Comparison of ENCODE assay signal across 27 cellular contexts in the genomic region with DNA sequence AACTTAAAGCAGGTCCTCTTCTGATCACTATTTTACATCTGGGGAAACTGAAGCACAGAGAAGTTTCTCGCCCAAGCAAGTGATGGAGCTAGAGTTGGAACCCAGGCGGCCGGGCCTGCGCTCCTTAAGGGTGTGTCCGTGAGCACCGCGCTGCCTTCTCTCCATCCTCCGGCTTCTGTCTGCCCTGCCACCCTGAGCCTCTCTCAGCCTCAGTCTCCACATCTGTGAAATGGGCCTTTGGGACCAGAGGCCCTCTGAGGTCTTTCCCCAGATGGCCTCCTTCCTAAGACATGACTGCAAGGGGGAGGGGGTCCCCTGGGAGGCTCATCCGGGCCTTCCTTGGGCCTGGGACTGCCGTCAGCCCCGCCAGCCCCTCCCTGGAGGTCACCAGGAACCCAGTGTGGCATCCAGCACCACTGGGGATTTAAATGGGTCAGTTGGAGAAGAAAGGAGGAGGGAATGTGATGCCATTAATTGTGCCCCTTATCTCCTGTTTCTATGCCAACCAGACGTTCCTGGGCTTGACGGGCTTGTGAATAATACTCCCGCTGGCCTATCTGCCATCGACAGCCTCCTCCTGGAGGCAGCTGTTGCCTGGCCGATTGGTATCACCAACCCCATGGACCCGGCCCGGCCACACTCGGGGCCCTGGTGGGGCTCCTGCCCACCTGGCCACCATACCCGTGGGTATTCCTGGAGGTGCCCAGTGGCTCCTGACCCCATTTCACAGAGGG. TPM values are rescaled to one million over a fixed set of nuclear protein-coding genes. Genes with fewer than 3 reads are reported as not detected.
A peak's percentile ranks its signal among the peaks of the same experiment; 100 is the strongest.
DNase-seq lines count a peak whose midpoint lies in the region; ATAC-seq and TF ChIP-seq lines count a peak whose summit lies in the region.
"Had no signal": no experiment of that assay in that cellular context is flagged by ENCODE, and none has a peak within 500 bp of the region (broad histone marks: within the 10 kb centered on the region; RNA-seq: fewer than 3 reads in every experiment).

No MANE protein-coding gene starts in this region.

- TF ChIP-seq EP300 in SK-N-SH (IDR thresholded peaks at IDR 0.05; ENCODE audit: borderline replicate concordance in 1 of 2, low read depth in 1 of 2, low read length in 1 of 2), result peak in 1 of 2 experiments; percentile 90; a peak in 2 of 4 replicates

- H3K36me3 ChIP-seq in SK-N-SH (replicated peaks in 1 of 2; ENCODE audit: control insufficient read depth in 1 of 2, insufficient read depth in 2 of 2, low read length in 1 of 2) (no peaks in the 10 kb centered on the region), testis (ENCODE audit: low read depth, missing control alignments) (no peaks in the 10 kb centered on the region)
- H3K36me3 ChIP-seq: breast epithelium, pancreas, right atrium auricular region, SJSA1, stomach had no signal

- no peaks in the 10 kb centered on the region for H3K9me3 ChIP-seq in SK-N-SH
- no peaks in the 10 kb centered on the region for H3K9me3 ChIP-seq in testis
- H3K9me3 ChIP-seq: breast epithelium, pancreas, right atrium auricular region, SJSA1, stomach had no signal

- H3K27ac ChIP-seq in SK-N-SH (ENCODE audit: low read depth in 2 of 2, low read length in 1 of 2) (peak overlapping the region in 1 of 2 experiments; percentile 73; a peak in 2 of 4 replicates), testis (no peak overlapping the region)
- H3K27ac ChIP-seq: breast epithelium, coronary artery, SJSA1 had no signal

- no peaks in the 10 kb centered on the region for H3F3A ChIP-seq in SK-N-SH (replicated peaks; ENCODE audit: insufficient read depth)

- no peak overlapping the region for H3K9ac ChIP-seq in SK-N-SH

- peak overlapping the region; percentile 26 to 54 for H3K4me3 Mint-ChIP-seq in activated T-cell treated with anti-CD3 and anti-CD28 coated beads, Interleukin-2, amount 50 U/mL, for 72 hours
- H3K4me3 Mint-ChIP-seq: HFFc6; T-helper 1 cell treated with Interleukin-12 subunit alpha and Interleukin-12 subunit beta and Interleukin-4 antibody, amounts not matched to agents 30 μg/mL and 1 μg/mL, for 36 hours had no signal

- peaks cover 85% of the 10 kb centered on the region for H4K20me1 ChIP-seq in SK-N-SH (ENCODE audit: insufficient read depth)

- H3K27me3 ChIP-seq in SK-N-SH (ENCODE audit: insufficient read depth) (no peaks in the 10 kb centered on the region), testis (no peaks in the 10 kb centered on the region)
- H3K27me3 ChIP-seq: breast epithelium, pancreas, right atrium auricular region had no signal

- no peak overlapping the region for H2AFZ ChIP-seq in SK-N-SH (ENCODE audit: low read depth)

- 87% methylated on average over 12 of the region's 20 CpGs for WGBS in SK-N-SH (ENCODE audit: low lambda C conversion rate)
- WGBS in testis, 2 donors, result 78 to 87% methylated on average over 12 to 20 of the region's 20 CpGs

- TF ChIP-seq RAD21 in SK-N-SH (IDR thresholded peaks at IDR 0.05; ENCODE audit: low read length), result peak; percentile 20; the same call in 1 of the 2 replicates

- no peak overlapping the region for H3K4me2 ChIP-seq in SK-N-SH

- no peak overlapping the region for H3K27ac Mint-ChIP-seq in activated T-cell treated with anti-CD3 and anti-CD28 coated beads, Interleukin-2, amount 50 U/mL, for 72 hours
- H3K27ac Mint-ChIP-seq: HFFc6; T-helper 1 cell treated with Interleukin-12 subunit alpha and Interleukin-12 subunit beta and Interleukin-4 antibody, amounts not matched to agents 30 μg/mL and 1 μg/mL, for 36 hours had no signal

- H3K9me3 Mint-ChIP-seq in activated T-cell treated with anti-CD3 and anti-CD28 coated beads, Interleukin-2, amount 50 U/mL, for 72 hours, result no peaks in the 10 kb centered on the region
- H3K9me3 Mint-ChIP-seq: HFFc6; T-helper 1 cell treated with Interleukin-12 subunit alpha and Interleukin-12 subunit beta and Interleukin-4 antibody, amounts not matched to agents 30 μg/mL and 1 μg/mL, for 36 hours; type B pancreatic cell had no signal

- no peaks in the 10 kb centered on the region for H3K27me3 Mint-ChIP-seq in activated T-cell treated with anti-CD3 and anti-CD28 coated beads, Interleukin-2, amount 50 U/mL, for 72 hours (ENCODE audit: low read depth)
- H3K27me3 Mint-ChIP-seq: naive thymus-derived CD8-positive, alpha-beta T cell; type B pancreatic cell had no signal

- no peak for ATAC-seq in activated T-cell treated with anti-CD3 and anti-CD28 coated beads, Interleukin-2, amount 50 U/mL, for 72 hours (replicated peaks in 1 of 2)
- ATAC-seq: left colon; naive thymus-derived CD8-positive, alpha-beta T cell; pancreas had no signal

- no peaks in the 10 kb centered on the region for H3K9me2 ChIP-seq in SK-N-SH

- H3K79me2 ChIP-seq in SK-N-SH (ENCODE audit: insufficient read depth), result peaks cover 83% of the 10 kb centered on the region

- CTCF ChIA-PET in SK-N-SH (lab: Yijun Ruan, JAX), result interaction anchor here (1.3 to 1.9 kb wide), 3 partner anchors 14 to 101 kb away, joined by 3 to 6 read pairs (median 5); no protein-coding TSS in a partner anchor

- no peak for TF ChIP-seq POLR2A in erythroblast (IDR thresholded peaks at IDR 0.05; ENCODE audit: low read length)
- TF ChIP-seq POLR2A in testis (IDR thresholded peaks at IDR 0.05), result no peak

- H3K4me1 Mint-ChIP-seq in activated T-cell treated with anti-CD3 and anti-CD28 coated beads, Interleukin-2, amount 50 U/mL, for 72 hours (ENCODE audit: low read depth), result peaks cover 39% of the 10 kb centered on the region

- TF ChIP-seq CTCF in SK-N-SH (IDR thresholded peaks at IDR 0.05), result no peak
- TF ChIP-seq CTCF in testis (IDR thresholded peaks at IDR 0.05), result no peak

- DNase-seq in activated T-cell treated with anti-CD3 and anti-CD28 coated beads, Interleukin-2, amount 50 U/mL, for 72 hours, result no peak
- no peak for DNase-seq in activated T-cell treated with anti-CD3 and anti-CD28 coated beads, Interleukin-2, amount 50 U/mL, for 48 hours
- DNase-seq in SK-N-SH, result peak; percentile 88
- DNase-seq in erythroblast (lab: John Stamatoyannopoulos, UW), result peak; percentile 87 to 95
- DNase-seq in testis, result peak; percentile 52
- DNase-seq in hepatic stellate cell (ENCODE audit: low spot score), result no peak
- no peak for DNase-seq in NCI-H774 (lab: John Stamatoyannopoulos, UW)
- DNase-seq in glomerular visceral epithelial cell (ENCODE audit: extremely low spot score), result no peak
- DNase-seq: activated CD4-positive, alpha-beta T cell treated with anti-CD3 and anti-CD28 coated beads, Interleukin-2, amount 50 U/mL, for 48 hours; activated CD8-positive, alpha-beta memory T cell treated with anti-CD3 and anti-CD28 coated beads, Interleukin-2, amount 50 U/mL, for 48 hours; activated gamma-delta T cell treated with Interleukin-2 at 50 U/mL for 16 hours; GF-D8; HFFc6; left colon; naive thymus-derived CD8-positive, alpha-beta T cell; NCI-H1105 treated with DMSO at 0.1 percent for 48 hours; NCI-H510A treated with DMSO at 0.1 percent for 48 hours; pancreas; stimulated activated CD4-positive, alpha-beta T cell treated with anti-CD3 and anti-CD28 coated beads, Interleukin-4, amount 100 ng/mL, for 24 hours; stomach had no signal

- H3K4me1 ChIP-seq in SK-N-SH (ENCODE audit: control insufficient read depth in 1 of 2, insufficient read depth in 2 of 2, low read depth in 1 of 2, low read length in 1 of 2) (peaks cover 5 to 72% of the 10 kb centered on the region in 2 experiments; a peak in 2 of 4 replicates), testis (peaks cover 39% of the 10 kb centered on the region)

- intact Hi-C loops in testis (cut with DNase I; ENCODE audit: low total_unique reads), result no loop called here

- H3K4me3 ChIP-seq in SK-N-SH (ENCODE audit: low read depth in 2 of 2, low read length in 1 of 2) (no peak overlapping the region), testis (no peak overlapping the region)
- H3K4me3 ChIP-seq: breast epithelium, coronary artery, pancreas, right atrium auricular region, SJSA1, stomach had no signal

- H3K36me3 Mint-ChIP-seq in activated T-cell treated with anti-CD3 and anti-CD28 coated beads, Interleukin-2, amount 50 U/mL, for 72 hours (ENCODE audit: insufficient read depth in 2 of 2), result no peaks in the 10 kb centered on the region
- H3K36me3 Mint-ChIP-seq: CD14-positive monocyte; naive thymus-derived CD8-positive, alpha-beta T cell; type B pancreatic cell had no signal

- POLR2A ChIA-PET in SK-N-SH (lab: Yijun Ruan, JAX), result interaction anchor here (0.7 kb wide), 1 partner anchor 9 kb away, joined by 3 read pairs; no protein-coding TSS in a partner anchor

TF ChIP-seq in SK-N-SH, 30 proteins besides CTCF, POLR2A, EP300 and RAD21 (continues in another document):
- TF ChIP-seq GATA2 (CRISPR knock-in tag; IDR thresholded peaks at IDR 0.05) (peak; percentile 98), YY1 (IDR thresholded peaks at IDR 0.05; ENCODE audit: low read depth) (no peak)
- TF ChIP-seq, protein P1, sequence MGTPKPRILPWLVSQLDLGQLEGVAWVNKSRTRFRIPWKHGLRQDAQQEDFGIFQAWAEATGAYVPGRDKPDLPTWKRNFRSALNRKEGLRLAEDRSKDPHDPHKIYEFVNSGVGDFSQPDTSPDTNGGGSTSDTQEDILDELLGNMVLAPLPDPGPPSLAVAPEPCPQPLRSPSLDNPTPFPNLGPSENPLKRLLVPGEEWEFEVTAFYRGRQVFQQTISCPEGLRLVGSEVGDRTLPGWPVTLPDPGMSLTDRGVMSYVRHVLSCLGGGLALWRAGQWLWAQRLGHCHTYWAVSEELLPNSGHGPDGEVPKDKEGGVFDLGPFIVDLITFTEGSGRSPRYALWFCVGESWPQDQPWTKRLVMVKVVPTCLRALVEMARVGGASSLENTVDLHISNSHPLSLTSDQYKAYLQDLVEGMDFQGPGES (IDR thresholded peaks at IDR 0.05; ENCODE audit: low read depth, low read length), result no peak

RNA-seq across cellular contexts. Expression of a gene that starts 5.1 kb away (rescaled TPM):
- 10 to 100 TPM; 12.2 to 13.8 TPM for total RNA-seq in activated T-cell treated with anti-CD3 and anti-CD28 coated beads, Interleukin-2, amount 50 U/mL, for 72 hours
- polyA plus RNA-seq in SK-N-SH (2012; rRNA removed) (0.54 and 1.2 TPM in 2 replicates), testis (ENCODE audit: insufficient read depth, low read depth, low replicate concordance) (12.8 TPM)
- polyA plus RNA-seq in SK-N-SH (2012; cell fraction: cytosol; rRNA removed), result 0.54 and 1.0 TPM in 2 replicates
- polyA plus RNA-seq in SK-N-SH (2012; cell fraction: nucleus; rRNA removed), result 3.8 and 5.6 TPM in 2 replicates
- 10 to 100 TPM; 23.9 to 25.1 TPM for total RNA-seq in testis

Comparison
In these comparisons a context has a peak if more than half of its experiments do, and no peak if none do; other contexts are left out.
1. DNase-seq: peak in SK-N-SH (single experiment), erythroblast (2 of 2) and testis (single experiment); none in activated T-cell treated with anti-CD3 and anti-CD28 coated beads, Interleukin-2, amount 50 U/mL, for 72 hours (0 of 2), activated T-cell treated with anti-CD3 and anti-CD28 coated beads, Interleukin-2, amount 50 U/mL, for 48 hours (0 of 2), hepatic stellate cell (single experiment), NCI-H774 (single experiment) and glomerular visceral epithelial cell (single experiment).